10 cellular contexts compared by ENCODE assay signal in the genomic region with DNA sequence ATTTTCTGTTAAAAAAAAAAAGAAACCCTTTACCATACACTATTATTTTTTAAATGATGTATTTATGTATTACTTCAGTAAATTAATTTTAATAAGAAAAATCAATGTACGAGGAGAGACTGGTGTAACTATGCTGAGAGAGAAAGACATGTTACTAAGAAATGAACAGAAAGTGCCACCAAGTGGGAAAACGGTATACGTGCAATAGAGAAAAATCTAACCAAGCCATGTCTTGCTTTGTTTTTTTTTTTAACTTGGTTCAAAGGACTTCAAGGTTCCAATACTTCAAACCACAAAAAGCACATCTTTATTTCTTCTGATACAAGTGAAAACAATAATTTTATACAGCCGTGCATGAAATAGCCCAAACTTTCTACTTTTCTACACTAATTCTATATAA. TPM values are rescaled to one million over a fixed set of nuclear protein-coding genes. Genes with fewer than 3 reads are reported as not detected.
DNase-seq lines count a peak whose midpoint lies in the region; FAIRE-seq and TF ChIP-seq lines count a peak whose summit lies in the region.
"Had no signal": no experiment of that assay in that cellular context is flagged by ENCODE, and none has a peak within 500 bp of the region (broad histone marks: within the 10 kb centered on the region; RNA-seq: fewer than 3 reads in every experiment).

No MANE protein-coding gene starts in this region.

- TF ChIP-seq POLR2A in GM12892 (IDR thresholded peaks at IDR 0.05; ENCODE audit: low read depth, low read length) = no peak

- H3K4me1 Mint-ChIP-seq in activated CD4-positive, alpha-beta memory T cell treated with anti-CD3 and anti-CD28 coated beads, Interleukin-2, amount 10 ng/mL, durations not matched to agents 7 days and 5 days = peaks cover 18% of the 10 kb centered on the region

- H3K4me1 ChIP-seq in hepatocyte (ENCODE audit: insufficient read depth) = no peaks in the 10 kb centered on the region

- no peak for DNase-seq in GM10248 (ENCODE audit: extremely low spot score)
- DNase-seq in SK-MEL-5 (ENCODE audit: low read depth, low spot score) = peak; percentile 52
- peak; percentile 37 for DNase-seq in hepatocyte (ENCODE audit: low spot score)
- DNase-seq in GM12892 (ENCODE audit: insufficient read length) = no peak
- no peak for DNase-seq in amniotic stem cell (lab: John Stamatoyannopoulos, UW)
- no peak for DNase-seq in activated CD4-positive, alpha-beta memory T cell treated with anti-CD3 and anti-CD28 coated beads, Interleukin-2, amount 10 ng/mL, durations not matched to agents 7 days and 5 days
- no peak for DNase-seq in NCI-H748 (lab: John Stamatoyannopoulos, UW; ENCODE audit: unreplicated experiment)
- DNase-seq: activated naive CD8-positive, alpha-beta T cell treated with anti-CD3 and anti-CD28 coated beads, Interleukin-2, amount 10 ng/mL, durations not matched to agents 7 days and 5 days had no signal

- no peaks in the 10 kb centered on the region for H4K20me1 ChIP-seq in hepatocyte (ENCODE audit: insufficient read depth, poor library complexity, severe bottlenecking)

- no peaks in the 10 kb centered on the region for H3K27me3 Mint-ChIP-seq in activated CD4-positive, alpha-beta memory T cell treated with anti-CD3 and anti-CD28 coated beads, Interleukin-2, amount 10 ng/mL, durations not matched to agents 7 days and 5 days
- H3K27me3 Mint-ChIP-seq: activated naive CD8-positive, alpha-beta T cell treated with anti-CD3 and anti-CD28 coated beads, Interleukin-2, amount 10 ng/mL, durations not matched to agents 7 days and 5 days had no signal

- no peak overlapping the region for H3K4me3 ChIP-seq in hepatocyte

- H3K79me2 ChIP-seq in hepatocyte = peaks cover 3% of the 10 kb centered on the region

- no peak overlapping the region for H3K4me2 ChIP-seq in hepatocyte
- H3K4me2 ChIP-seq: KMS-11 had no signal

- in situ Hi-C loops in SK-MEL-5 (cut with HindIII; ENCODE audit: low pct_unique_long_range_greater_than_20kb, low sequenced_read_pairs) = no loop called here

- H3K27ac ChIP-seq in 22Rv1 = no peak overlapping the region
- H3K27ac ChIP-seq in hepatocyte = no peak overlapping the region
- H3K27ac ChIP-seq: KMS-11 had no signal

- H3K9me2 ChIP-seq in hepatocyte (replicated peaks; ENCODE audit: insufficient read depth) = no peaks in the 10 kb centered on the region

- no peak overlapping the region for H2AFZ ChIP-seq in hepatocyte

- H3K27ac Mint-ChIP-seq in activated CD4-positive, alpha-beta memory T cell treated with anti-CD3 and anti-CD28 coated beads, Interleukin-2, amount 10 ng/mL, durations not matched to agents 7 days and 5 days = no peak overlapping the region
- H3K27ac Mint-ChIP-seq: activated naive CD8-positive, alpha-beta T cell treated with anti-CD3 and anti-CD28 coated beads, Interleukin-2, amount 10 ng/mL, durations not matched to agents 7 days and 5 days had no signal

- 71% methylated on average over 4 of the region's 4 CpGs for WGBS in hepatocyte (ENCODE audit: low lambda C conversion rate, missing lambda C conversion rate)

- CTCF ChIA-PET in GM10248 (lab: Yijun Ruan, JAX) = no interaction called here
- CTCF ChIA-PET in activated CD4-positive, alpha-beta memory T cell treated with anti-CD3 and anti-CD28 coated beads, Interleukin-2, amount 10 ng/mL, durations not matched to agents 7 days and 5 days (lab: Charles Lee) = interaction anchor here (1.6 kb wide), 1 partner anchor 93 kb away, joined by 4 read pairs; the partner anchor contains the start of gene NR2C1

- H3K9me3 ChIP-seq in hepatocyte (ENCODE audit: low read depth) = no peaks in the 10 kb centered on the region

- no peak for FAIRE-seq in GM12892 (lab: Jason Lieb, UNC)

- H3K27me3 ChIP-seq in hepatocyte = no peaks in the 10 kb centered on the region

- TF ChIP-seq CTCF in 22Rv1 (IDR thresholded peaks at IDR 0.05) (peak; percentile 33; the same call in 1 of the 2 replicates), GM10248 (IDR thresholded peaks at IDR 0.05; ENCODE audit: control extremely low read depth, extremely low read depth, low read depth, missing control alignments) (peak; percentile 13), hepatocyte (IDR thresholded peaks at IDR 0.05; ENCODE audit: poor library complexity) (peak; percentile 64)

- H3K36me3 ChIP-seq in hepatocyte (replicated peaks; ENCODE audit: insufficient read depth, low read depth) = no peaks in the 10 kb centered on the region

- POLR2A ChIA-PET in GM10248 (lab: Yijun Ruan, JAX) = no interaction called here
- POLR2A ChIA-PET in activated CD4-positive, alpha-beta memory T cell treated with anti-CD3 and anti-CD28 coated beads, Interleukin-2, amount 10 ng/mL, durations not matched to agents 7 days and 5 days (lab: Charles Lee) = no interaction called here

- H3K9me3 Mint-ChIP-seq in activated CD4-positive, alpha-beta memory T cell treated with anti-CD3 and anti-CD28 coated beads, Interleukin-2, amount 10 ng/mL, durations not matched to agents 7 days and 5 days = no peaks in the 10 kb centered on the region
- H3K9me3 Mint-ChIP-seq: activated naive CD8-positive, alpha-beta T cell treated with anti-CD3 and anti-CD28 coated beads, Interleukin-2, amount 10 ng/mL, durations not matched to agents 7 days and 5 days had no signal

- H3K4me3 Mint-ChIP-seq in activated CD4-positive, alpha-beta memory T cell treated with anti-CD3 and anti-CD28 coated beads, Interleukin-2, amount 10 ng/mL, durations not matched to agents 7 days and 5 days = no peak overlapping the region
- H3K4me3 Mint-ChIP-seq: activated naive CD8-positive, alpha-beta T cell treated with anti-CD3 and anti-CD28 coated beads, Interleukin-2, amount 10 ng/mL, durations not matched to agents 7 days and 5 days had no signal

- peaks cover 18% of the 10 kb centered on the region for H3K36me3 Mint-ChIP-seq in activated CD4-positive, alpha-beta memory T cell treated with anti-CD3 and anti-CD28 coated beads, Interleukin-2, amount 10 ng/mL, durations not matched to agents 7 days and 5 days (ENCODE audit: low read depth)

RNA-seq across cellular contexts. Expression of gene NDUFA12, which starts 22.9 kb away (rescaled TPM):
- total RNA-seq in SK-MEL-5 (2014; rRNA removed; shearing (Covaris generic)) = 129 and 149 TPM in 2 replicates
- polyA plus RNA-seq in SK-MEL-5 (2015; cell fraction: cytosol; rRNA removed) = 79.1 and 114 TPM in 2 replicates
- 9.1 and 12.2 TPM in 2 replicates for polyA plus RNA-seq in SK-MEL-5 (2015; cell fraction: nucleus; rRNA removed)
- total RNA-seq in hepatocyte = 102 and 132 TPM in 2 replicates
- 149 and 152 TPM in 2 replicates for polyA plus RNA-seq in hepatocyte
- polyA plus RNA-seq in GM12892 (2012; ENCODE audit: missing spikeins) = 246 TPM
- 100 to 1,000 TPM; 155 to 167 TPM for total RNA-seq in activated CD4-positive, alpha-beta memory T cell treated with anti-CD3 and anti-CD28 coated beads, Interleukin-2, amount 10 ng/mL, durations not matched to agents 7 days and 5 days

Comparison
In these comparisons a context has a peak if more than half of its experiments do, and no peak if none do; other contexts are left out.
1. CTCF ChIP-seq: peak in every context shown above with its lines; median percentile 64 in hepatocyte; 33 in 22Rv1; 13 in GM10248.
2. DNase-seq: peak in SK-MEL-5 (single experiment) and hepatocyte (single experiment); none in GM10248 (single experiment), GM12892 (single experiment), amniotic stem cell (single experiment), activated CD4-positive, alpha-beta memory T cell treated with anti-CD3 and anti-CD28 coated beads, Interleukin-2, amount 10 ng/mL, durations not matched to agents 7 days and 5 days (single experiment) and NCI-H748 (single experiment).